1 cellular context compared by ENCODE assay signal in the genomic region with DNA sequence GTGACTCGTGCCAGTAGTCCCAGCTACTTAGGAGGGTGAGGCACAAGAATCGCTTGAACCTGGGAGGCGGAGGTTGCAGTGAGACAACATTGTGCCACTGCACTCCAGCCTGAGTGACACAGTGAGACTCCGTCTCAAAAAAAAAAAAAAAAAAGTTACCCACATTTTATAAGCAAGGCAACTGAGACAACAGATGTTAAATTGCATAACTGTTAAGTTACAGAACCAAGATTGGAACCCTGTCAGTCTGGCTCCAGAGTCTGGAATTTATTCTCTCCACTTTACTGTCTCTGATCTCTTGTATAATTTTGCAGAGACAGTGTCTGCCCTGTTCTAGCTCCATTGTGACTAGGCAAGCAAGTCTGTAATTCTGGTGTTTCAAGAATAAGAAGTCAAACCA.
TF ChIP-seq lines count a peak whose summit lies in the region.

No MANE protein-coding gene starts in this region.

TF ChIP-seq in WTC11, 78 proteins besides CTCF, POLR2A, EP300 and RAD21 (continued from another document):
- TF ChIP-seq, protein P1, sequence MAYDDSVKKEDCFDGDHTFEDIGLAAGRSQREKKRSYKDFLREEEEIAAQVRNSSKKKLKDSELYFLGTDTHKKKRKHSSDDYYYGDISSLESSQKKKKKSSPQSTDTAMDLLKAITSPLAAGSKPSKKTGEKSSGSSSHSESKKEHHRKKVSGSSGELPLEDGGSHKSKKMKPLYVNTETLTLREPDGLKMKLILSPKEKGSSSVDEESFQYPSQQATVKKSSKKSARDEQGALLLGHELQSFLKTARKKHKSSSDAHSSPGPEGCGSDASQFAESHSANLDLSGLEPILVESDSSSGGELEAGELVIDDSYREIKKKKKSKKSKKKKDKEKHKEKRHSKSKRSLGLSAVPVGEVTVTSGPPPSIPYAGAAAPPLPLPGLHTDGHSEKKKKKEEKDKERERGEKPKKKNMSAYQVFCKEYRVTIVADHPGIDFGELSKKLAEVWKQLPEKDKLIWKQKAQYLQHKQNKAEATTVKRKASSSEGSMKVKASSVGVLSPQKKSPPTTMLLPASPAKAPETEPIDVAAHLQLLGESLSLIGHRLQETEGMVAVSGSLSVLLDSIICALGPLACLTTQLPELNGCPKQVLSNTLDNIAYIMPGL (CRISPR knock-in tag; IDR thresholded peaks at IDR 0.05): no peak
- TF ChIP-seq ZNF423 (CRISPR knock-in tag; IDR thresholded peaks at IDR 0.05): no peak
- TF ChIP-seq NFE2L1 (CRISPR knock-in tag; IDR thresholded peaks at IDR 0.05): no peak
- TF ChIP-seq, protein P2, sequence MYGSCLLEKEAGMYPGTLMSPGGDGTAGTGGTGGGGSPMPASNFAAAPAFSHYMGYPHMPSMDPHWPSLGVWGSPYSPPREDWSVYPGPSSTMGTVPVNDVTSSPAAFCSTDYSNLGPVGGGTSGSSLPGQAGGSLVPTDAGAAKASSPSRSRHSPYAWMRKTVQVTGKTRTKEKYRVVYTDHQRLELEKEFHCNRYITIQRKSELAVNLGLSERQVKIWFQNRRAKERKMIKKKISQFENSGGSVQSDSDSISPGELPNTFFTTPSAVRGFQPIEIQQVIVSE (CRISPR knock-in tag; IDR thresholded peaks at IDR 0.05; ENCODE audit: borderline replicate concordance): no peak
- no peak for TF ChIP-seq NFATC4 (CRISPR knock-in tag; IDR thresholded peaks at IDR 0.05)
- TF ChIP-seq TEAD4 (CRISPR knock-in tag; IDR thresholded peaks at IDR 0.05): no peak
- no peak for TF ChIP-seq CREM (CRISPR knock-in tag; IDR thresholded peaks at IDR 0.05)
- TF ChIP-seq KAT7 (CRISPR knock-in tag; IDR thresholded peaks at IDR 0.05; ENCODE audit: borderline replicate concordance): no peak
